In the genomic region with DNA sequence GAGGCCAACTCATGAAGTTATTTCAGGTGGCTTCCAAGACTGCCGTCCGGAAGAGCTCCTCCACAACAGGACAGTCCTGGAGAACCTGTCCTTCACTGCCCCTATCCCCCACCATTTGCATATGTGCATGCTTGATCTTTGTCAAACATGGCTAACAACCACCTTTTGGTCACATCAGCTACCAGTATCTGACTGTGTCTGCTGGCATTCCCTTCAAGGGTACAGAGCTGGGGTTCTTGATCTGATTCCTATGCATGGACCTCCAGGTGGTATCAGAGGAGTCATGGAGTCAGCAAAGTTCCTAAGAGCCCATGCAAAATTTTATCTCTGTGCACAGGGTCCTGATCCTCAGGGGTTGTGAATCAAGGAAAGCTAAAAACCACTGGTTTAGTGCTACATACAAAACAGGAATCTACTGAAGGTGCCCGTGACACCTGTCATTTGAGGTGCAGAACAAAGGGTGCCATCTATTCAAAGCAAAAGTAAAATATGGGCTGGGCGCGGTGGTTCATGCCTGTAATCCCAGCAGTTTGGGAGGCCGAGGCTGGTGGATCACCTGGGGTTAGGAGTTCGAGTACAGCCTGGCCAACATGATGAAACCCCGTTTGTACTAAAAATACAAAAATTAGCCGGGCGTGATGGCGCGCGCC, we compare ENCODE assay signal across 1 cellular context.
TF ChIP-seq lines count a peak whose summit lies in the region.

No MANE protein-coding gene starts in this region.

TF ChIP-seq in WTC11, 78 proteins besides CTCF, POLR2A, EP300 and RAD21 (continued from another document):
- TF ChIP-seq, protein P1, sequence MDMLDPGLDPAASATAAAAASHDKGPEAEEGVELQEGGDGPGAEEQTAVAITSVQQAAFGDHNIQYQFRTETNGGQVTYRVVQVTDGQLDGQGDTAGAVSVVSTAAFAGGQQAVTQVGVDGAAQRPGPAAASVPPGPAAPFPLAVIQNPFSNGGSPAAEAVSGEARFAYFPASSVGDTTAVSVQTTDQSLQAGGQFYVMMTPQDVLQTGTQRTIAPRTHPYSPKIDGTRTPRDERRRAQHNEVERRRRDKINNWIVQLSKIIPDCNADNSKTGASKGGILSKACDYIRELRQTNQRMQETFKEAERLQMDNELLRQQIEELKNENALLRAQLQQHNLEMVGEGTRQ (CRISPR knock-in tag; IDR thresholded peaks at IDR 0.05) = no peak
